In genomic region chr3:43478380-43478779, GRCh38 we compare ENCODE assay signal across 17 cellular contexts.
DNase-seq lines count a peak whose midpoint lies in the region; ATAC-seq and TF ChIP-seq lines count a peak whose summit lies in the region.
"Had no signal": no experiment of that assay in that cellular context is flagged by ENCODE, and none has a peak within 500 bp of the region (broad histone marks: within the 10 kb centered on the region; RNA-seq: fewer than 3 reads in every experiment).

No MANE protein-coding gene starts in this region.

- peak overlapping the region; percentile 35 for H3K4me3 ChIP-seq in iPS-18a (ENCODE audit: low read length)
- H3K4me3 ChIP-seq in WERI-Rb-1 (ENCODE audit: low read depth, low read length), result no peak overlapping the region
- H3K4me3 ChIP-seq: GM12878, SK-N-MC had no signal

- H3K9me3 ChIP-seq in iPS-18a (ENCODE audit: control insufficient read depth, low read depth, low read length) (no peaks in the 10 kb centered on the region), WERI-Rb-1 (ENCODE audit: severe bottlenecking) (no peaks in the 10 kb centered on the region)

- H3K36me3 ChIP-seq in iPS-18a (ENCODE audit: control insufficient read depth, low read depth, low read length) (no peaks in the 10 kb centered on the region), WERI-Rb-1 (no peaks in the 10 kb centered on the region)

- CTCF ChIA-PET in activated naive CD4-positive, alpha-beta T cell treated with anti-CD3 and anti-CD28 coated beads, Interleukin-2, amount 10 ng/mL, durations not matched to agents 7 days and 5 days (lab: Charles Lee), result no interaction called here
- CTCF ChIA-PET in T-cell (lab: Charles Lee), result interaction anchor here in 1 of 2 donors (0.8 to 1.0 kb wide), 2 partner anchors 23 to 316 kb away, joined by 3 read pairs; no protein-coding TSS in a partner anchor

- peaks cover 41% of the 10 kb centered on the region for H3K4me1 Mint-ChIP-seq in activated naive CD4-positive, alpha-beta T cell treated with anti-CD3 and anti-CD28 coated beads, Interleukin-2, amount 10 ng/mL, durations not matched to agents 7 days and 5 days
- peaks cover 53 to 67% (median 66%) of the 10 kb centered on the region in 3 donors for H3K4me1 Mint-ChIP-seq in T-cell
- peaks cover 54% of the 10 kb centered on the region for H3K4me1 Mint-ChIP-seq in stimulated activated naive CD8-positive, alpha-beta T cell treated with anti-CD3 and anti-CD28 coated beads, Interleukin-15, amount 100 ng/mL, for 72 hours

- H3K27me3 ChIP-seq in iPS-18a (ENCODE audit: control insufficient read depth, insufficient read depth, low read length), result peaks cover 26% of the 10 kb centered on the region
- no peaks in the 10 kb centered on the region for H3K27me3 ChIP-seq in WERI-Rb-1 (ENCODE audit: insufficient read depth, low read depth, severe bottlenecking)
- H3K27me3 ChIP-seq: foreskin keratinocyte had no signal

- no peaks in the 10 kb centered on the region for H3K27me3 Mint-ChIP-seq in activated naive CD4-positive, alpha-beta T cell treated with anti-CD3 and anti-CD28 coated beads, Interleukin-2, amount 10 ng/mL, durations not matched to agents 7 days and 5 days
- no peaks in the 10 kb centered on the region for H3K27me3 Mint-ChIP-seq in T-cell
- H3K27me3 Mint-ChIP-seq in stimulated activated naive CD8-positive, alpha-beta T cell treated with anti-CD3 and anti-CD28 coated beads, Interleukin-15, amount 100 ng/mL, for 72 hours, result no peaks in the 10 kb centered on the region

- peaks cover 8% of the 10 kb centered on the region for H3K9me3 Mint-ChIP-seq in activated naive CD4-positive, alpha-beta T cell treated with anti-CD3 and anti-CD28 coated beads, Interleukin-2, amount 10 ng/mL, durations not matched to agents 7 days and 5 days
- H3K9me3 Mint-ChIP-seq in T-cell, result peaks cover 6 to 11% (median 11%) of the 10 kb centered on the region in 3 donors
- H3K9me3 Mint-ChIP-seq in stimulated activated naive CD8-positive, alpha-beta T cell treated with anti-CD3 and anti-CD28 coated beads, Interleukin-15, amount 100 ng/mL, for 72 hours, result peaks cover 8 to 16% of the 10 kb centered on the region in 2 donors

- H3K27ac ChIP-seq in iPS-18a (ENCODE audit: low read length) (no peak overlapping the region), WERI-Rb-1 (no peak overlapping the region)
- H3K27ac ChIP-seq: foreskin keratinocyte, SK-N-MC had no signal

- H3K4me3 Mint-ChIP-seq in activated naive CD4-positive, alpha-beta T cell treated with anti-CD3 and anti-CD28 coated beads, Interleukin-2, amount 10 ng/mL, durations not matched to agents 7 days and 5 days, result no peak overlapping the region
- H3K4me3 Mint-ChIP-seq in T-cell, result peak overlapping the region in 1 of 3 donors; percentile 59
- H3K4me3 Mint-ChIP-seq in stimulated activated naive CD8-positive, alpha-beta T cell treated with anti-CD3 and anti-CD28 coated beads, Interleukin-15, amount 100 ng/mL, for 72 hours, result no peak overlapping the region

- peaks cover 29% of the 10 kb centered on the region for H3K36me3 Mint-ChIP-seq in activated naive CD4-positive, alpha-beta T cell treated with anti-CD3 and anti-CD28 coated beads, Interleukin-2, amount 10 ng/mL, durations not matched to agents 7 days and 5 days
- H3K36me3 Mint-ChIP-seq in T-cell, result peaks cover 39% of the 10 kb centered on the region

- ATAC-seq in T-cell (replicated peaks in 1 of 4), result no peak
- peak; percentile 38 for ATAC-seq in stimulated activated naive CD8-positive, alpha-beta T cell treated with anti-CD3 and anti-CD28 coated beads, Interleukin-15, amount 100 ng/mL, for 72 hours
- no peak for ATAC-seq in HG02763 (IDR thresholded peaks at IDR 0.05; ENCODE audit: unreplicated experiment)
- ATAC-seq: foreskin keratinocyte, GM12878 had no signal

- no peak for TF ChIP-seq CTCF in WERI-Rb-1 (IDR thresholded peaks at IDR 0.05; ENCODE audit: low read depth, low read length)

- peak overlapping the region; percentile 94 for H3K27ac Mint-ChIP-seq in activated naive CD4-positive, alpha-beta T cell treated with anti-CD3 and anti-CD28 coated beads, Interleukin-2, amount 10 ng/mL, durations not matched to agents 7 days and 5 days
- peak overlapping the region; percentile 96 to 99 for H3K27ac Mint-ChIP-seq in T-cell
- H3K27ac Mint-ChIP-seq in stimulated activated naive CD8-positive, alpha-beta T cell treated with anti-CD3 and anti-CD28 coated beads, Interleukin-15, amount 100 ng/mL, for 72 hours, result peak overlapping the region in 1 of 2 donors; percentile 95

- POLR2A ChIA-PET in T-cell (lab: Charles Lee), result interaction anchor here in 1 of 2 donors (0.6 kb wide), 2 partner anchors 9 to 11 kb away, joined by 4 to 5 read pairs; no protein-coding TSS in a partner anchor

- no peak for DNase-seq in activated naive CD4-positive, alpha-beta T cell treated with anti-CD3 and anti-CD28 coated beads, Interleukin-2, amount 10 ng/mL, durations not matched to agents 7 days and 5 days
- DNase-seq in activated naive CD4-positive, alpha-beta T cell (lab: John Stamatoyannopoulos, UW), result no peak
- no peak for DNase-seq in T-cell
- DNase-seq in stimulated activated naive CD8-positive, alpha-beta T cell treated with anti-CD3 and anti-CD28 coated beads, Interleukin-15, amount 100 ng/mL, for 72 hours, result no peak
- DNase-seq in anterior cingulate cortex (lab: John Stamatoyannopoulos, UW), result no peak
- no peak for DNase-seq in WERI-Rb-1
- DNase-seq: activated CD4-positive, alpha-beta T cell treated with anti-CD3 and anti-CD28 coated beads, Interleukin-2, amount 50 U/mL, for 48 hours; activated gamma-delta T cell; foreskin keratinocyte; H7; NCI-H1930; NCI-H510A treated with DMSO at 0.1 percent for 48 hours; stimulated activated CD4-positive, alpha-beta T cell treated with anti-CD3 and anti-CD28 coated beads, Interleukin-4, amount 100 ng/mL, for 24 hours had no signal

- H3K4me1 ChIP-seq in iPS-18a (ENCODE audit: control insufficient read depth, low read depth, low read length), result peaks cover 34% of the 10 kb centered on the region
- H3K4me1 ChIP-seq: foreskin keratinocyte had no signal

- no peak overlapping the region for H3K9ac ChIP-seq in iPS-18a (ENCODE audit: low read length)
